Comparison of ENCODE assay signal across 9 cellular contexts in the genomic region with DNA sequence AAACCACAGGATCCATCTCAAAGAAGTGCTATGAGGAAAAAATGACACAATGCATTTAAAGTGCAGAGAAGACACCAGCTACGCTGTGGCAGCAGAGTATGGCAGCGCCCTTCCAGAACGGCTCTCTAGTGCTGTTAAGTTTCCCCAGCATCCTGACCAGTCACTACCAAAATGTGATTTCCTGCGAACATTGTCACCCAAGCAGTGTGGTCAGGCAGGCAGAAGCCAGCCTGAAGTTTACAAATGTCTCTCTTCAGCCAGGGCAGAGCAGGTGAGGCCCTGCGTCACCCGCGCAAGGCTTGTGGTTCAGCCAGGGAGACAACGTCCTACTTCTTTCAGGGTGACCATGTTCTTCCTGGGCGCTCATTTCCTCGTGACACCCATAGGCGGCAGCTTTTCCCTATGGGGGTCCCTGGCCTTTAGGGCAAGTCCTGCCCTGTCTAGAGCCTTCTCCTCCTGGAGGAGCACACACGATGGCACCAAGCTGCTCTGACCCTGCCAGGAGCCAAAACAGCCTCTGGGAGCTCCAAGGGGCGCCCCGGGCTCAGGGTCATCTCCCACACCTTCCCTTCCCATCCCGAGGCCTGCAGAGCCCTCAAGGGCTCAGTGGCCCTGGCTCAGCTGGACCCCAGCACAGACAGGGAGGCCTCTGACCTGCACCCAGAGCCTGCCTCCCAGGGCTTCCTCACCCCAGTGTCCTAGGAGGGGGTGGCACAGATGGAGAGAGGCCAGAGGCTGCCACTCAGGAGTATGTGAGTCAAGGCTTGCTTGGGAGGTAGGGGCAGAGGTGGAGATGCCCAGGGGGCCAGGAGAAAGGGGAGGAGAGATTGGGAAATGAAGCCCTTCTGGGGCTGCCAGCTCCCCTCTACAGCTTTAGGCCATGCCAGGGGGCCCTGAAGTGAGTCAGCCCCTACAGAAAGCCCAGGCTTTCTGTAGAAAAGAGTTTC. TPM values are rescaled to one million over a fixed set of nuclear protein-coding genes. Genes with fewer than 3 reads are reported as not detected.
DNase-seq lines count a peak whose midpoint lies in the region; ATAC-seq and TF ChIP-seq lines count a peak whose summit lies in the region.
"Had no signal": no experiment of that assay in that cellular context is flagged by ENCODE, and none has a peak within 500 bp of the region (broad histone marks: within the 10 kb centered on the region; RNA-seq: fewer than 3 reads in every experiment).

No MANE protein-coding gene starts in this region.

- peak; percentile 61 for DNase-seq in activated CD4-positive, alpha-beta T cell treated with anti-CD3 and anti-CD28 coated beads for 48 hours
- no peak for DNase-seq in activated CD4-positive, alpha-beta T cell treated with anti-CD3 and anti-CD28 coated beads, Interleukin-2, amount 50 U/mL, for 4 hours
- DNase-seq in mesothelial cell of epicardium (ENCODE audit: low spot score in 2 of 2, unreplicated experiment in 2 of 2) (no peak), cerebellar nuclear complex (lab: John Stamatoyannopoulos, UW) (no peak), NCI-H1436 treated with DMSO at 0.1 percent for 48 hours (lab: John Stamatoyannopoulos, UW) (no peak), A673 (ENCODE audit: low spot score) (no peak)

- peak; percentile 78 for ATAC-seq in activated T-helper 17 cell treated with anti-CD3 and anti-CD28 coated beads, Interleukin-2, amount 50 U/mL, for 72 hours (replicated peaks)
- ATAC-seq: Right ventricle myocardium inferior had no signal

- H3K27me3 ChIP-seq in thymus (ENCODE audit: control insufficient read depth, insufficient read depth) (no peaks in the 10 kb centered on the region), A673 (replicated peaks; ENCODE audit: insufficient read depth, low read depth, low read length, poor library complexity) (no peaks in the 10 kb centered on the region)

- H3K27ac ChIP-seq in thymus (ENCODE audit: low read depth) (peak overlapping the region; percentile 83), A673 (ENCODE audit: low read depth, low read length, poor library complexity, severe bottlenecking) (no peak overlapping the region)

- H3K9me3 Mint-ChIP-seq in activated T-helper 17 cell treated with anti-CD3 and anti-CD28 coated beads, Interleukin-2, amount 50 U/mL, for 72 hours: no peaks in the 10 kb centered on the region
- no peaks in the 10 kb centered on the region for H3K9me3 Mint-ChIP-seq in mesothelial cell of epicardium

- peaks cover 23% of the 10 kb centered on the region for H3K4me1 Mint-ChIP-seq in activated T-helper 17 cell treated with anti-CD3 and anti-CD28 coated beads, Interleukin-2, amount 50 U/mL, for 72 hours
- H3K4me1 Mint-ChIP-seq in mesothelial cell of epicardium: peaks cover 52% of the 10 kb centered on the region

- H3K27me3 Mint-ChIP-seq in activated T-helper 17 cell treated with anti-CD3 and anti-CD28 coated beads, Interleukin-2, amount 50 U/mL, for 72 hours: no peaks in the 10 kb centered on the region
- no peaks in the 10 kb centered on the region for H3K27me3 Mint-ChIP-seq in mesothelial cell of epicardium (ENCODE audit: low read depth)

- H3K4me1 ChIP-seq in thymus (ENCODE audit: control insufficient read depth, insufficient read depth, low read length): peaks cover 18% of the 10 kb centered on the region
- no peaks in the 10 kb centered on the region for H3K4me1 ChIP-seq in A673 (ENCODE audit: insufficient read depth, low read length, poor library complexity, severe bottlenecking)

- H3K36me3 ChIP-seq in thymus (ENCODE audit: control insufficient read depth, insufficient read depth) (no peaks in the 10 kb centered on the region), A673 (ENCODE audit: insufficient read depth, low read length, poor library complexity, severe bottlenecking) (no peaks in the 10 kb centered on the region)

- BruUV-seq in A673 (replicated peaks; lab: Mats Ljungman, UMichigan): no TSS peak

- no peaks in the 10 kb centered on the region for H3K9me3 ChIP-seq in thymus (ENCODE audit: control insufficient read depth)
- H3K9me3 ChIP-seq in A673 (ENCODE audit: low read depth, low read length, poor library complexity, severe bottlenecking): no peaks in the 10 kb centered on the region

- H3K4me3 ChIP-seq in thymus (ENCODE audit: low read length) (no peak overlapping the region), A673 (ENCODE audit: low read depth, low read length, poor library complexity, severe bottlenecking) (no peak overlapping the region)

- TF ChIP-seq CTCF in mesothelial cell of epicardium (IDR thresholded peaks at IDR 0.05; ENCODE audit: unreplicated experiment) (no peak), A673 (conservative IDR thresholded peaks at IDR 0.05; ENCODE audit: low read depth, low read length) (no peak)

- no peaks in the 10 kb centered on the region for H3K36me3 Mint-ChIP-seq in activated T-helper 17 cell treated with anti-CD3 and anti-CD28 coated beads, Interleukin-2, amount 50 U/mL, for 72 hours (ENCODE audit: low read depth)
- no peaks in the 10 kb centered on the region for H3K36me3 Mint-ChIP-seq in mesothelial cell of epicardium

- H3K27ac Mint-ChIP-seq in activated T-helper 17 cell treated with anti-CD3 and anti-CD28 coated beads, Interleukin-2, amount 50 U/mL, for 72 hours: peak overlapping the region; percentile 87
- peak overlapping the region; percentile 99 for H3K27ac Mint-ChIP-seq in mesothelial cell of epicardium

- POLR2A ChIA-PET in A673 (lab: Charles Lee; ENCODE audit: low non-redundant PET): no interaction called here

- intact Hi-C loops in A673 (cut with micrococcal nuclease; ENCODE audit: unreplicated experiment): no loop called here

- 76% methylated on average over 15 of the region's 15 CpGs for WGBS in thymus

- CTCF ChIA-PET in A673 (lab: Charles Lee): no interaction called here

- H3K4me3 Mint-ChIP-seq in activated T-helper 17 cell treated with anti-CD3 and anti-CD28 coated beads, Interleukin-2, amount 50 U/mL, for 72 hours: peak overlapping the region; percentile 74
- H3K4me3 Mint-ChIP-seq in mesothelial cell of epicardium: no peak overlapping the region

RNA-seq across cellular contexts. Expression of gene PSMA6, which starts 41.9 kb away (rescaled TPM):
- total RNA-seq in activated T-helper 17 cell treated with anti-CD3 and anti-CD28 coated beads, Interleukin-2, amount 50 U/mL, for 72 hours: 100 to 1,000 TPM; 295 to 386 TPM
- total RNA-seq in mesothelial cell of epicardium (155 to 156 TPM (median 156 TPM) in 3 replicates), A673 (2021) (364 and 392 TPM in 2 replicates)
- 206 TPM for polyA plus RNA-seq in thymus
